In the genomic region with DNA sequence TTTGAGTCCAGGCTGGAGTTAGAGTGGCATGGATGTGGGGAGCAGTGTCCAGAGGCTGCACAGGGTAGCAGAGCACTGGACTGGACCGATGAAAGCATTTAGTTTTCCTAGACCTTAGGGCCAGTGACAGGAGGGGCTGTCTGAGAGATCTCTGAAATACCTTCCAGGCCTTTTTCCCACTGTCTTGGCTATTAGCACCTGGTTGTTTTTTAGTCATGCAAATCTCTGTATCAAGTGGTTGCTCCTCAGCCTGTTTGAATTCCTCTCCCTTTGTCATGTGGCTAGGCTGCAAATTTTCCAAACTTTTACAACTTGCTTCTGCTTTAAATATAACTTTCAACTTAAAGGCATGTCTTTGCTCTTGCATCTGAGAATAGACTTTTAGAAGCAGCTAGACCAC, we compare ENCODE assay signal across 2 cellular contexts.
TF ChIP-seq lines count a peak whose summit lies in the region.

No MANE protein-coding gene starts in this region.

TF ChIP-seq in GM23338, 12 proteins besides CTCF, POLR2A, EP300 and RAD21 (continues in another document):
- TF ChIP-seq NANOG (IDR thresholded peaks at IDR 0.05; ENCODE audit: borderline replicate concordance) (no peak), EZH2 (IDR thresholded peaks at IDR 0.05; ENCODE audit: low read depth, unreplicated experiment) (no peak), STAT1 (IDR thresholded peaks at IDR 0.05; ENCODE audit: unreplicated experiment) (no peak), POLR2AphosphoS5 (IDR thresholded peaks at IDR 0.05; ENCODE audit: low read depth) (no peak), CREB1 (CRISPR knock-in tag; IDR thresholded peaks at IDR 0.05; ENCODE audit: low read depth) (no peak), ZNF331 (CRISPR knock-in tag; IDR thresholded peaks at IDR 0.05; ENCODE audit: low read depth) (no peak), ZNF114 (CRISPR knock-in tag; IDR thresholded peaks at IDR 0.05) (no peak)
- TF ChIP-seq, protein P1, sequence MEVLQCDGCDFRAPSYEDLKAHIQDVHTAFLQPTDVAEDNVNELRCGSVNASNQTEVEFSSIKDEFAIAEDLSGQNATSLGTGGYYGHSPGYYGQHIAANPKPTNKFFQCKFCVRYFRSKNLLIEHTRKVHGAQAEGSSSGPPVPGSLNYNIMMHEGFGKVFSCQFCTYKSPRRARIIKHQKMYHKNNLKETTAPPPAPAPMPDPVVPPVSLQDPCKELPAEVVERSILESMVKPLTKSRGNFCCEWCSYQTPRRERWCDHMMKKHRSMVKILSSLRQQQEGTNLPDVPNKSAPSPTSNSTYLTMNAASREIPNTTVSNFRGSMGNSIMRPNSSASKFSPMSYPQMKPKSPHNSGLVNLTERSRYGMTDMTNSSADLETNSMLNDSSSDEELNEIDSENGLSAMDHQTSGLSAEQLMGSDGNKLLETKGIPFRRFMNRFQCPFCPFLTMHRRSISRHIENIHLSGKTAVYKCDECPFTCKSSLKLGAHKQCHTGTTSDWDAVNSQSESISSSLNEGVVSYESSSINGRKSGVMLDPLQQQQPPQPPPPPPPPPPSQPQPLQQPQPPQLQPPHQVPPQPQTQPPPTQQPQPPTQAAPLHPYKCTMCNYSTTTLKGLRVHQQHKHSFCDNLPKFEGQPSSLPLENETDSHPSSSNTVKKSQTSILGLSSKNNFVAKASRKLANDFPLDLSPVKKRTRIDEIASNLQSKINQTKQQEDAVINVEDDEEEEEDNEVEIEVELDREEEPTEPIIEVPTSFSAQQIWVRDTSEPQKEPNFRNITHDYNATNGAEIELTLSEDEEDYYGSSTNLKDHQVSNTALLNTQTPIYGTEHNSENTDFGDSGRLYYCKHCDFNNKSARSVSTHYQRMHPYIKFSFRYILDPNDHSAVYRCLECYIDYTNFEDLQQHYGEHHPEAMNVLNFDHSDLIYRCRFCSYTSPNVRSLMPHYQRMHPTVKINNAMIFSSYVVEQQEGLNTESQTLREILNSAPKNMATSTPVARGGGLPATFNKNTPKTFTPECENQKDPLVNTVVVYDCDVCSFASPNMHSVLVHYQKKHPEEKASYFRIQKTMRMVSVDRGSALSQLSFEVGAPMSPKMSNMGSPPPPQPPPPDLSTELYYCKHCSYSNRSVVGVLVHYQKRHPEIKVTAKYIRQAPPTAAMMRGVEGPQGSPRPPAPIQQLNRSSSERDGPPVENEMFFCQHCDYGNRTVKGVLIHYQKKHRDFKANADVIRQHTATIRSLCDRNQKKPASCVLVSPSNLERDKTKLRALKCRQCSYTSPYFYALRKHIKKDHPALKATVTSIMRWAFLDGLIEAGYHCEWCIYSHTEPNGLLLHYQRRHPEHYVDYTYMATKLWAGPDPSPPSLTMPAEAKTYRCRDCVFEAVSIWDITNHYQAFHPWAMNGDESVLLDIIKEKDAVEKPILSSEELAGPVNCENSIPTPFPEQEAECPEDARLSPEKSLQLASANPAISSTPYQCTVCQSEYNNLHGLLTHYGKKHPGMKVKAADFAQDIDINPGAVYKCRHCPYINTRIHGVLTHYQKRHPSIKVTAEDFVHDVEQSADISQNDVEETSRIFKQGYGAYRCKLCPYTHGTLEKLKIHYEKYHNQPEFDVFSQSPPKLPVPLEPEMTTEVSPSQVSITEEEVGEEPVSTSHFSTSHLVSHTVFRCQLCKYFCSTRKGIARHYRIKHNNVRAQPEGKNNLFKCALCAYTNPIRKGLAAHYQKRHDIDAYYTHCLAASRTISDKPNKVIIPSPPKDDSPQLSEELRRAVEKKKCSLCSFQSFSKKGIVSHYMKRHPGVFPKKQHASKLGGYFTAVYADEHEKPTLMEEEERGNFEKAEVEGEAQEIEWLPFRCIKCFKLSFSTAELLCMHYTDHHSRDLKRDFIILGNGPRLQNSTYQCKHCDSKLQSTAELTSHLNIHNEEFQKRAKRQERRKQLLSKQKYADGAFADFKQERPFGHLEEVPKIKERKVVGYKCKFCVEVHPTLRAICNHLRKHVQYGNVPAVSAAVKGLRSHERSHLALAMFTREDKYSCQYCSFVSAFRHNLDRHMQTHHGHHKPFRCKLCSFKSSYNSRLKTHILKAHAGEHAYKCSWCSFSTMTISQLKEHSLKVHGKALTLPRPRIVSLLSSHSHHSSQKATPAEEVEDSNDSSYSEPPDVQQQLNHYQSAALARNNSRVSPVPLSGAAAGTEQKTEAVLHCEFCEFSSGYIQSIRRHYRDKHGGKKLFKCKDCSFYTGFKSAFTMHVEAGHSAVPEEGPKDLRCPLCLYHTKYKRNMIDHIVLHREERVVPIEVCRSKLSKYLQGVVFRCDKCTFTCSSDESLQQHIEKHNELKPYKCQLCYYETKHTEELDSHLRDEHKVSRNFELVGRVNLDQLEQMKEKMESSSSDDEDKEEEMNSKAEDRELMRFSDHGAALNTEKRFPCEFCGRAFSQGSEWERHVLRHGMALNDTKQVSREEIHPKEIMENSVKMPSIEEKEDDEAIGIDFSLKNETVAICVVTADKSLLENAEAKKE (CRISPR knock-in tag; IDR thresholded peaks at IDR 0.05), result no peak
- TF ChIP-seq, protein P2, sequence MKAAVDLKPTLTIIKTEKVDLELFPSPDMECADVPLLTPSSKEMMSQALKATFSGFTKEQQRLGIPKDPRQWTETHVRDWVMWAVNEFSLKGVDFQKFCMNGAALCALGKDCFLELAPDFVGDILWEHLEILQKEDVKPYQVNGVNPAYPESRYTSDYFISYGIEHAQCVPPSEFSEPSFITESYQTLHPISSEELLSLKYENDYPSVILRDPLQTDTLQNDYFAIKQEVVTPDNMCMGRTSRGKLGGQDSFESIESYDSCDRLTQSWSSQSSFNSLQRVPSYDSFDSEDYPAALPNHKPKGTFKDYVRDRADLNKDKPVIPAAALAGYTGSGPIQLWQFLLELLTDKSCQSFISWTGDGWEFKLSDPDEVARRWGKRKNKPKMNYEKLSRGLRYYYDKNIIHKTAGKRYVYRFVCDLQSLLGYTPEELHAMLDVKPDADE (IDR thresholded peaks at IDR 0.05), result no peak
- TF ChIP-seq, protein P3, sequence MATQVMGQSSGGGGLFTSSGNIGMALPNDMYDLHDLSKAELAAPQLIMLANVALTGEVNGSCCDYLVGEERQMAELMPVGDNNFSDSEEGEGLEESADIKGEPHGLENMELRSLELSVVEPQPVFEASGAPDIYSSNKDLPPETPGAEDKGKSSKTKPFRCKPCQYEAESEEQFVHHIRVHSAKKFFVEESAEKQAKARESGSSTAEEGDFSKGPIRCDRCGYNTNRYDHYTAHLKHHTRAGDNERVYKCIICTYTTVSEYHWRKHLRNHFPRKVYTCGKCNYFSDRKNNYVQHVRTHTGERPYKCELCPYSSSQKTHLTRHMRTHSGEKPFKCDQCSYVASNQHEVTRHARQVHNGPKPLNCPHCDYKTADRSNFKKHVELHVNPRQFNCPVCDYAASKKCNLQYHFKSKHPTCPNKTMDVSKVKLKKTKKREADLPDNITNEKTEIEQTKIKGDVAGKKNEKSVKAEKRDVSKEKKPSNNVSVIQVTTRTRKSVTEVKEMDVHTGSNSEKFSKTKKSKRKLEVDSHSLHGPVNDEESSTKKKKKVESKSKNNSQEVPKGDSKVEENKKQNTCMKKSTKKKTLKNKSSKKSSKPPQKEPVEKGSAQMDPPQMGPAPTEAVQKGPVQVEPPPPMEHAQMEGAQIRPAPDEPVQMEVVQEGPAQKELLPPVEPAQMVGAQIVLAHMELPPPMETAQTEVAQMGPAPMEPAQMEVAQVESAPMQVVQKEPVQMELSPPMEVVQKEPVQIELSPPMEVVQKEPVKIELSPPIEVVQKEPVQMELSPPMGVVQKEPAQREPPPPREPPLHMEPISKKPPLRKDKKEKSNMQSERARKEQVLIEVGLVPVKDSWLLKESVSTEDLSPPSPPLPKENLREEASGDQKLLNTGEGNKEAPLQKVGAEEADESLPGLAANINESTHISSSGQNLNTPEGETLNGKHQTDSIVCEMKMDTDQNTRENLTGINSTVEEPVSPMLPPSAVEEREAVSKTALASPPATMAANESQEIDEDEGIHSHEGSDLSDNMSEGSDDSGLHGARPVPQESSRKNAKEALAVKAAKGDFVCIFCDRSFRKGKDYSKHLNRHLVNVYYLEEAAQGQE (IDR thresholded peaks at IDR 0.05; ENCODE audit: unreplicated experiment), result no peak

TF ChIP-seq in H1, 55 proteins besides CTCF, POLR2A, EP300 and RAD21:
- TF ChIP-seq TBP (IDR thresholded peaks at IDR 0.05; ENCODE audit: low read depth, low read length) (no peak), TCF12 (IDR thresholded peaks at IDR 0.05; ENCODE audit: low read depth, low read length) (0 out of 2 replicates have a peak, but pooled peaks have one; percentile 43)
